In genomic region chr12:132492951-132493350, GRCh38 we compare ENCODE assay signal across 14 cellular contexts. TPM values are rescaled to one million over a fixed set of nuclear protein-coding genes. Genes with fewer than 3 reads are reported as not detected.
DNase-seq lines count a peak whose midpoint lies in the region; ATAC-seq and TF ChIP-seq lines count a peak whose summit lies in the region.
"Had no signal": no experiment of that assay in that cellular context is flagged by ENCODE, and none has a peak within 500 bp of the region (broad histone marks: within the 10 kb centered on the region; RNA-seq: fewer than 3 reads in every experiment).

No MANE protein-coding gene starts in this region.

- no peak for DNase-seq in activated T-cell treated with anti-CD3 and anti-CD28 coated beads, Interleukin-2, amount 50 U/mL, for 4 hours
- no peak for DNase-seq in activated T-cell treated with anti-CD3 and anti-CD28 coated beads, Interleukin-2, amount 50 U/mL, for 48 hours
- no peak for DNase-seq in activated CD8-positive, alpha-beta T cell treated with anti-CD3 and anti-CD28 coated beads for 36 hours
- DNase-seq in memory B cell (ENCODE audit: low spot score in 2 of 2), result no peak
- no peak for DNase-seq in stomach
- DNase-seq in RPMI8226, result no peak
- DNase-seq in NK-92 (lab: John Stamatoyannopoulos, UW; ENCODE audit: unreplicated experiment), result no peak
- no peak for DNase-seq in RKO (ENCODE audit: low spot score)
- DNase-seq: activated effector memory CD4-positive, alpha-beta T cell treated with anti-CD3 and anti-CD28 coated beads, Interleukin-2, amount 50 U/mL, for 16 hours; EL; H7; NCI-H1417; SHP77 treated with DMSO at 0.1 percent for 48 hours; upper lobe of right lung had no signal

- TF ChIP-seq POLR2A in stomach (IDR thresholded peaks at IDR 0.05), result no peak

- peak overlapping the region in 3 of 5 donors; percentile 46 to 80 (median 50) for H3K27ac ChIP-seq in stomach
- H3K27ac ChIP-seq: upper lobe of right lung had no signal

- TF ChIP-seq CTCF in activated CD8-positive, alpha-beta T cell treated with anti-CD3 and anti-CD28 coated beads for 36 hours (IDR thresholded peaks at IDR 0.05), result no peak
- no peak for TF ChIP-seq CTCF in stomach (IDR thresholded peaks at IDR 0.05)

- peak overlapping the region; percentile 67 for H3K27ac Mint-ChIP-seq in activated CD8-positive, alpha-beta T cell treated with anti-CD3 and anti-CD28 coated beads for 36 hours
- peak overlapping the region; percentile 45 for H3K27ac Mint-ChIP-seq in memory B cell

- no peak for TF ChIP-seq EP300 in stomach (IDR thresholded peaks at IDR 0.05)

- CTCF ChIA-PET in activated CD8-positive, alpha-beta T cell treated with anti-CD3 and anti-CD28 coated beads for 36 hours (lab: Charles Lee), result interaction anchor here (1.0 to 1.5 kb wide), 2 partner anchors 31 to 78 kb away, joined by 3 to 4 read pairs; no protein-coding TSS in a partner anchor

- H3K9me3 ChIP-seq in stomach, result no peaks in the 10 kb centered on the region
- H3K9me3 ChIP-seq: upper lobe of right lung had no signal

- H3K4me1 ChIP-seq in stomach, result peaks cover 74 to 87% (median 86%) of the 10 kb centered on the region in 4 donors

- intact Hi-C loops in activated CD8-positive, alpha-beta T cell treated with anti-CD3 and anti-CD28 coated beads for 36 hours (cut with micrococcal nuclease), result no loop called here
- intact Hi-C loops in stomach (cut with DNase I; ENCODE audit: low total_unique reads), result no loop called here

- H3K4me1 Mint-ChIP-seq in activated T-cell treated with anti-CD3 and anti-CD28 coated beads, Interleukin-2, amount 50 U/mL, for 4 hours (ENCODE audit: low read depth), result peaks cover 71% of the 10 kb centered on the region
- peaks cover 62% of the 10 kb centered on the region for H3K4me1 Mint-ChIP-seq in activated CD8-positive, alpha-beta T cell treated with anti-CD3 and anti-CD28 coated beads for 36 hours (ENCODE audit: low read depth)
- H3K4me1 Mint-ChIP-seq in memory B cell, result peaks cover 57% of the 10 kb centered on the region

- H3K27me3 Mint-ChIP-seq in activated T-cell treated with anti-CD3 and anti-CD28 coated beads, Interleukin-2, amount 50 U/mL, for 4 hours (ENCODE audit: low read depth), result no peaks in the 10 kb centered on the region
- H3K27me3 Mint-ChIP-seq in activated CD8-positive, alpha-beta T cell treated with anti-CD3 and anti-CD28 coated beads for 36 hours, result no peaks in the 10 kb centered on the region
- no peaks in the 10 kb centered on the region for H3K27me3 Mint-ChIP-seq in memory B cell

- POLR2A ChIA-PET in activated CD8-positive, alpha-beta T cell treated with anti-CD3 and anti-CD28 coated beads for 36 hours (lab: Charles Lee), result no interaction called here

- H3K4me3 ChIP-seq in stomach, result peak overlapping the region in 3 of 4 donors; percentile 18 to 81 (median 55)
- H3K4me3 ChIP-seq: upper lobe of right lung had no signal

- 49 to 64% (median 58%) methylated on average over 5 to 12 of the region's 12 CpGs for WGBS in stomach, 5 donors

- H3K9me3 Mint-ChIP-seq in activated T-cell treated with anti-CD3 and anti-CD28 coated beads, Interleukin-2, amount 50 U/mL, for 4 hours, result no peaks in the 10 kb centered on the region
- H3K9me3 Mint-ChIP-seq in activated CD8-positive, alpha-beta T cell treated with anti-CD3 and anti-CD28 coated beads for 36 hours, result no peaks in the 10 kb centered on the region
- no peaks in the 10 kb centered on the region for H3K9me3 Mint-ChIP-seq in memory B cell

- H3K4me3 Mint-ChIP-seq in activated T-cell treated with anti-CD3 and anti-CD28 coated beads, Interleukin-2, amount 50 U/mL, for 4 hours, result peak overlapping the region; percentile 87
- peak overlapping the region; percentile 70 for H3K4me3 Mint-ChIP-seq in activated CD8-positive, alpha-beta T cell treated with anti-CD3 and anti-CD28 coated beads for 36 hours
- peak overlapping the region; percentile 80 for H3K4me3 Mint-ChIP-seq in memory B cell

- no peak for ATAC-seq in activated T-cell treated with anti-CD3 and anti-CD28 coated beads, Interleukin-2, amount 50 U/mL, for 4 hours
- no peak for ATAC-seq in activated CD8-positive, alpha-beta T cell treated with anti-CD3 and anti-CD28 coated beads for 36 hours
- ATAC-seq in memory B cell (ENCODE audit: low read depth), result no peak
- ATAC-seq: upper lobe of right lung had no signal

- H3K36me3 ChIP-seq in stomach, result no peaks in the 10 kb centered on the region
- H3K36me3 ChIP-seq: upper lobe of right lung had no signal

- H3K27me3 ChIP-seq in stomach, result no peaks in the 10 kb centered on the region
- H3K27me3 ChIP-seq: upper lobe of right lung had no signal

- peaks cover 3% of the 10 kb centered on the region for H3K36me3 Mint-ChIP-seq in activated T-cell treated with anti-CD3 and anti-CD28 coated beads, Interleukin-2, amount 50 U/mL, for 4 hours (ENCODE audit: insufficient read depth)
- H3K36me3 Mint-ChIP-seq in activated CD8-positive, alpha-beta T cell treated with anti-CD3 and anti-CD28 coated beads for 36 hours (ENCODE audit: low read depth), result peaks cover 7% of the 10 kb centered on the region
- H3K36me3 Mint-ChIP-seq in memory B cell, result peaks cover 3% of the 10 kb centered on the region

RNA-seq across cellular contexts. Expression of gene FBRSL1, which starts 3.0 kb away (rescaled TPM):
- 100 to 1,000 TPM in 2 of 3 donors, 10 to 100 TPM in 1; 95.8 to 112 (median 104) TPM for total RNA-seq in activated T-cell treated with anti-CD3 and anti-CD28 coated beads, Interleukin-2, amount 50 U/mL, for 4 hours
- 10 to 100 TPM; 41.4 to 48.1 TPM for total RNA-seq in activated CD8-positive, alpha-beta T cell treated with anti-CD3 and anti-CD28 coated beads for 36 hours
- total RNA-seq in stomach, result 100 to 1,000 TPM in 1 of 5 donors, 10 to 100 TPM in 2, 1 to 10 TPM in 2; 5.3 to 110 (median 51.1) TPM
- 10 to 100 TPM; 13.3 to 17.6 (median 13.7) TPM for polyA plus RNA-seq in stomach
